10 cellular contexts compared by ENCODE assay signal in the genomic region with DNA sequence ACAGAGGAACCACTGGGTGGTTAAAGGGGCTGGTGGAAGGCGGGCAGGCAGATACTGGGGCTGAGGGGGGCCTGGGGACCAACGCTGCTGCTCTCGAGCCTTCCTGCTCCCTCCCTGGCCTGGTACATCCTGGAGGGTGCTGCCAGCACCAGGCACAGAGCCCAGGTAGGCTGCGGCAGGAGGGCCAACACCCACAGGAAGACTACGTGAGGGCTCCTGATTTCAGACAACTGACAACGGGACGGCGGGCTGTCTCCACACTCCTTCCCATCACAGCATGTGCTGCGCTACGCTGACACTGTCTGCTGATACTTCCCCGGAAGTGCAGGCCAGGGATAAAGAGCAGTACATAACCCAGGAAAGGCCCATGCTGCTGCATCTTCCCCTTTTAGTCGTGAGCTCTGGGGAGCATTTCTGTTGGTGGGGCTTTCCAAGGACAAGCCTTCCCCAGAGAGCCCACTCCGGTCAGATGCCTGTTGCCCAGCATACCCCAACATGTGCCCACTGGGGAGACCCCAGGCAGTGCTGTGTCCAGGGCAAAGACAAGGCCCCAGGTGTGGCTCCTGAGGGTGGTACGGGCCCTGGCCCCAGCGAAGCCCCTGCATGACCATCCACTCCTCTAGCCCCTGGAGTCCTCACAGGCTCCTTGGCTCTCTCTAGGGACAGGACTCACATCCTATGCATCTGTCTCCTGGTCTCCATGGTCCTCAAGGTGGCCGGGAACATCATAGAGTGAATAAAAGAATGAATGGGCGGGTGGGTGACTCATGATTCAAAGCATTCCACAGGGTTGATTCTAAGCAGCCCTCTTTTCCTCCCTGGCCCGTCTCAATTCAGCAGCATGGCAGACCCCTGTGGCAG. TPM values are rescaled to one million over a fixed set of nuclear protein-coding genes. Genes with fewer than 3 reads are reported as not detected.
DNase-seq lines count a peak whose midpoint lies in the region; ATAC-seq and TF ChIP-seq lines count a peak whose summit lies in the region.
"Had no signal": no experiment of that assay in that cellular context is flagged by ENCODE, and none has a peak within 500 bp of the region (broad histone marks: within the 10 kb centered on the region; RNA-seq: fewer than 3 reads in every experiment).

No MANE protein-coding gene starts in this region.

- no peaks in the 10 kb centered on the region for H3K4me1 Mint-ChIP-seq in endothelial cell (ENCODE audit: unreplicated experiment)
- peaks cover 1% of the 10 kb centered on the region for H3K4me1 Mint-ChIP-seq in activated T-cell treated with anti-CD3 and anti-CD28 coated beads, Interleukin-2, amount 50 U/mL, for 24 hours (ENCODE audit: low read depth)

- peak; percentile 48 for DNase-seq in Right ventricle myocardium superior
- no peak for DNase-seq in cardiac septum (ENCODE audit: low spot score)
- DNase-seq in T1000 (lab: John Stamatoyannopoulos, UW) = peak; percentile 29
- DNase-seq in glomerular visceral epithelial cell (ENCODE audit: extremely low spot score) = peak; percentile 33
- DNase-seq in activated CD4-positive, alpha-beta T cell treated with anti-CD3 and anti-CD28 coated beads, Interleukin-2, amount 50 U/mL, for 4 hours = no peak
- DNase-seq in foreskin melanocyte = no peak
- DNase-seq in endothelial cell (ENCODE audit: low spot score) = no peak
- DNase-seq in activated T-cell treated with anti-CD3 and anti-CD28 coated beads, Interleukin-2, amount 50 U/mL, for 24 hours = no peak
- DNase-seq: NCI-H187 had no signal

- no peak overlapping the region for H3K4me3 Mint-ChIP-seq in endothelial cell (ENCODE audit: unreplicated experiment)
- H3K4me3 Mint-ChIP-seq in activated T-cell treated with anti-CD3 and anti-CD28 coated beads, Interleukin-2, amount 50 U/mL, for 24 hours = no peak overlapping the region

- TF ChIP-seq CTCF in endothelial cell (IDR thresholded peaks at IDR 0.05; ENCODE audit: unreplicated experiment) = no peak

- intact Hi-C loops in Right ventricle myocardium superior (cut with DNase I) (no loop called here), cardiac septum (cut with DNase I) (no loop called here)

- peaks cover 4% of the 10 kb centered on the region for H3K36me3 Mint-ChIP-seq in endothelial cell (ENCODE audit: low read depth, unreplicated experiment)
- peaks cover 39% of the 10 kb centered on the region for H3K36me3 Mint-ChIP-seq in activated T-cell treated with anti-CD3 and anti-CD28 coated beads, Interleukin-2, amount 50 U/mL, for 24 hours (ENCODE audit: low read depth)

- H3K27me3 Mint-ChIP-seq in endothelial cell (ENCODE audit: unreplicated experiment) = peaks cover 6% of the 10 kb centered on the region
- no peaks in the 10 kb centered on the region for H3K27me3 Mint-ChIP-seq in activated T-cell treated with anti-CD3 and anti-CD28 coated beads, Interleukin-2, amount 50 U/mL, for 24 hours

- H3K9me3 Mint-ChIP-seq in endothelial cell (ENCODE audit: unreplicated experiment) = no peaks in the 10 kb centered on the region
- H3K9me3 Mint-ChIP-seq in activated T-cell treated with anti-CD3 and anti-CD28 coated beads, Interleukin-2, amount 50 U/mL, for 24 hours = no peaks in the 10 kb centered on the region

- no peak overlapping the region for H3K27ac Mint-ChIP-seq in endothelial cell (ENCODE audit: unreplicated experiment)
- H3K27ac Mint-ChIP-seq in activated T-cell treated with anti-CD3 and anti-CD28 coated beads, Interleukin-2, amount 50 U/mL, for 24 hours = no peak overlapping the region

- ATAC-seq in Right ventricle myocardium superior (ENCODE audit: poor library complexity) = no peak
- ATAC-seq: sciatic nerve had no signal

RNA-seq across cellular contexts. Expression of a gene that starts 38.0 kb away (rescaled TPM):
- total RNA-seq in Right ventricle myocardium superior = not detected
- not detected for total RNA-seq in cardiac septum
- total RNA-seq in endothelial cell (ENCODE audit: unreplicated experiment) = 0.67 TPM
- total RNA-seq: sciatic nerve had no signal

Comparison
In these comparisons a context has a peak if more than half of its experiments do, and no peak if none do; other contexts are left out.
1. DNase-seq: peak in Right ventricle myocardium superior (single experiment), T1000 (single experiment) and glomerular visceral epithelial cell (single experiment); none in cardiac septum (single experiment), activated CD4-positive, alpha-beta T cell treated with anti-CD3 and anti-CD28 coated beads, Interleukin-2, amount 50 U/mL, for 4 hours (0 of 2), foreskin melanocyte (single experiment), endothelial cell (single experiment) and activated T-cell treated with anti-CD3 and anti-CD28 coated beads, Interleukin-2, amount 50 U/mL, for 24 hours (single experiment).